37 cellular contexts compared by ENCODE assay signal in the genomic region with DNA sequence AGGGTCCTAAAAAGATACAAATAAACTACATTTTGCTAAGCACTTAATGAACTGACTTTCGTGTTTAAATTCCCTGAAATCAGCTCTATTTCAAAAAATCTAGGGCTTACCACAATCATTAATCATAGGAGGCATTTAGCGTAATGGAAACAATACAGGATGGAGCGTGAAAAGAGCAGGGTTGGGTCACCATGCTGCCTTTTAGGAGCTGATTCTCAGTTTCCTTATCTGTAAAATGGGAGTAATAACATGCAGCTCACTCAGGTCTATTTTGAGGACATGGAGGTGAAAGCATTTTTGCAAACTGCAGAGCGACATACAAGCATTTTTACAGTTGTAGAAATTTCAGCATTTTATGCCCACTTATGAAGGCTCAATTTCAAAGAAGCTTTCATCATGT.
DNase-seq lines count a peak whose midpoint lies in the region; ATAC-seq, FAIRE-seq and TF ChIP-seq lines count a peak whose summit lies in the region.
"Had no signal": no experiment of that assay in that cellular context is flagged by ENCODE, and none has a peak within 500 bp of the region (broad histone marks: within the 10 kb centered on the region; RNA-seq: fewer than 3 reads in every experiment).

No MANE protein-coding gene starts in this region.

- ATAC-seq in activated naive CD8-positive, alpha-beta T cell treated with anti-CD3 and anti-CD28 coated beads, Interleukin-2, amount 50 U/mL, for 24 hours: peak; percentile 49
- peak; percentile 58 for ATAC-seq in stimulated activated naive CD8-positive, alpha-beta T cell treated with anti-CD3 and anti-CD28 coated beads, Interleukin-15, Interleukin-2, amounts not matched to agents 100 U/mL and 50 U/mL, for 24 hours
- no peak for ATAC-seq in stimulated activated naive CD8-positive, alpha-beta T cell treated with anti-CD3 and anti-CD28 coated beads, Interleukin-15, amount 100 ng/mL, for 72 hours
- ATAC-seq in K562: no peak
- ATAC-seq: A549; CD8-positive, alpha-beta T cell had no signal

- H3K36me3 ChIP-seq in astrocyte (ENCODE audit: insufficient read depth, low read length) (no peaks in the 10 kb centered on the region), K562 (ENCODE audit: control insufficient read depth, insufficient read depth, low read length) (no peaks in the 10 kb centered on the region), tibial nerve (no peaks in the 10 kb centered on the region)
- H3K36me3 ChIP-seq: BE2C; BLaER1; BLaER1 treated with 17β-estradiol and CSF1 and Interleukin-3, amounts not matched to agents 10 nM and 100 nM had no signal

- H3K4me3 ChIP-seq in astrocyte (ENCODE audit: insufficient read depth, low read depth, low read length): no peak overlapping the region
- no peak overlapping the region for H3K4me3 ChIP-seq in K562
- H3K4me3 ChIP-seq in tibial nerve: no peak overlapping the region
- H3K4me3 ChIP-seq: A549; BLaER1; BLaER1 treated with 17β-estradiol and CSF1 and Interleukin-3, amounts not matched to agents 10 nM and 100 nM had no signal

- no peak for TF ChIP-seq RAD21 in K562 (CRISPR knock-in tag; conservative IDR thresholded peaks at IDR 0.05 in 1 of 2, IDR thresholded peaks at IDR 0.05 in 1 of 2)

- BruUV-seq in K562 (replicated peaks; lab: Mats Ljungman, UMichigan): no TSS peak
- BruUV-seq in MCF 10A (replicated peaks; lab: Mats Ljungman, UMichigan): no TSS peak

- H3K4me1 Mint-ChIP-seq in activated naive CD8-positive, alpha-beta T cell treated with anti-CD3 and anti-CD28 coated beads, Interleukin-2, amount 50 U/mL, for 24 hours: peaks cover 2% of the 10 kb centered on the region
- H3K4me1 Mint-ChIP-seq in activated naive CD8-positive, alpha-beta T cell treated with anti-CD3 and anti-CD28 coated beads for 36 hours: no peaks in the 10 kb centered on the region
- H3K4me1 Mint-ChIP-seq in stimulated activated naive CD8-positive, alpha-beta T cell treated with anti-CD3 and anti-CD28 coated beads, Interleukin-15, amount 100 ng/mL, for 72 hours: no peaks in the 10 kb centered on the region
- H3K4me1 Mint-ChIP-seq in astrocyte (ENCODE audit: low read depth, unreplicated experiment) (no peaks in the 10 kb centered on the region), MCF 10A (ENCODE audit: insufficient read depth, unreplicated experiment) (no peaks in the 10 kb centered on the region)
- H3K4me1 Mint-ChIP-seq: B cell; CD14-positive monocyte; CD4-positive, alpha-beta memory T cell; CD4-positive, CD25-positive, alpha-beta regulatory T cell; CD8-positive, alpha-beta memory T cell had no signal

- TF ChIP-seq POLR2A in K562 (conservative IDR thresholded peaks at IDR 0.05) (no peak), tibial nerve (IDR thresholded peaks at IDR 0.05) (no peak)

- no peaks in the 10 kb centered on the region for H3K4me1 ChIP-seq in astrocyte (ENCODE audit: insufficient read depth, low read length)
- no peaks in the 10 kb centered on the region for H3K4me1 ChIP-seq in K562 (replicated peaks in 1 of 2; ENCODE audit: control insufficient read depth in 2 of 2, insufficient read depth in 2 of 2, low read length in 2 of 2)
- no peaks in the 10 kb centered on the region for H3K4me1 ChIP-seq in tibial nerve
- H3K4me1 ChIP-seq: A549; BE2C; BLaER1 treated with 17β-estradiol and CSF1 and Interleukin-3, amounts not matched to agents 10 nM and 100 nM; Caco-2 had no signal

- H2AFZ ChIP-seq in astrocyte (ENCODE audit: low read depth, low read length) (no peak overlapping the region), K562 (ENCODE audit: low read depth, low read length) (no peak overlapping the region)

- no peak overlapping the region for H3K27ac Mint-ChIP-seq in activated naive CD8-positive, alpha-beta T cell treated with anti-CD3 and anti-CD28 coated beads, Interleukin-2, amount 50 U/mL, for 24 hours
- no peak overlapping the region for H3K27ac Mint-ChIP-seq in activated naive CD8-positive, alpha-beta T cell treated with anti-CD3 and anti-CD28 coated beads for 36 hours
- no peak overlapping the region for H3K27ac Mint-ChIP-seq in stimulated activated naive CD8-positive, alpha-beta T cell treated with anti-CD3 and anti-CD28 coated beads, Interleukin-15, amount 100 ng/mL, for 72 hours
- H3K27ac Mint-ChIP-seq in astrocyte (ENCODE audit: unreplicated experiment) (no peak overlapping the region), MCF 10A (ENCODE audit: low read depth, unreplicated experiment) (no peak overlapping the region)
- H3K27ac Mint-ChIP-seq: B cell; CD14-positive monocyte; CD4-positive, alpha-beta memory T cell; CD4-positive, alpha-beta T cell; CD4-positive, CD25-positive, alpha-beta regulatory T cell; CD8-positive, alpha-beta memory T cell; CD8-positive, alpha-beta T cell had no signal

- H3K4me2 ChIP-seq in astrocyte (ENCODE audit: low read length) (no peak overlapping the region), K562 (ENCODE audit: insufficient read depth, low read length) (no peak overlapping the region)
- H3K4me2 ChIP-seq: A549; BLaER1; BLaER1 treated with 17β-estradiol and CSF1 and Interleukin-3, amounts not matched to agents 10 nM and 100 nM had no signal

- peaks cover 4% of the 10 kb centered on the region for H3K27me3 ChIP-seq in astrocyte (ENCODE audit: insufficient read depth, low read length)
- peaks cover 0 to 10% of the 10 kb centered on the region in 2 experiments; a peak in 1 of 5 replicates for H3K27me3 ChIP-seq in K562 (ENCODE audit: control insufficient read depth in 2 of 2, insufficient read depth in 2 of 2, low read length in 2 of 2)
- H3K27me3 ChIP-seq in tibial nerve: no peaks in the 10 kb centered on the region
- H3K27me3 ChIP-seq: BE2C, BLaER1 had no signal

- H3K27me3 Mint-ChIP-seq in activated naive CD8-positive, alpha-beta T cell treated with anti-CD3 and anti-CD28 coated beads, Interleukin-2, amount 50 U/mL, for 24 hours: peaks cover 26% of the 10 kb centered on the region
- peaks cover 34% of the 10 kb centered on the region for H3K27me3 Mint-ChIP-seq in activated naive CD8-positive, alpha-beta T cell treated with anti-CD3 and anti-CD28 coated beads for 36 hours
- peaks cover 66% of the 10 kb centered on the region for H3K27me3 Mint-ChIP-seq in stimulated activated naive CD8-positive, alpha-beta T cell treated with anti-CD3 and anti-CD28 coated beads, Interleukin-15, amount 100 ng/mL, for 72 hours
- H3K27me3 Mint-ChIP-seq in astrocyte (ENCODE audit: low read depth, unreplicated experiment) (peaks cover 86% of the 10 kb centered on the region), MCF 10A (ENCODE audit: insufficient read depth, unreplicated experiment) (no peaks in the 10 kb centered on the region)

- H3K9me3 ChIP-seq in astrocyte (ENCODE audit: insufficient read depth, low read depth, low read length): no peaks in the 10 kb centered on the region
- H3K9me3 ChIP-seq in K562 (replicated peaks; ENCODE audit: control insufficient read depth, insufficient read depth, low read depth, low read length): no peaks in the 10 kb centered on the region
- H3K9me3 ChIP-seq in tibial nerve: no peaks in the 10 kb centered on the region
- H3K9me3 ChIP-seq: A549; BE2C; BLaER1; BLaER1 treated with 17β-estradiol and CSF1 and Interleukin-3, amounts not matched to agents 10 nM and 100 nM; Caco-2 had no signal

- TF ChIP-seq EP300 in K562 (IDR thresholded peaks at IDR 0.05; ENCODE audit: low read length) (no peak), tibial nerve (IDR thresholded peaks at IDR 0.05) (no peak)

- FAIRE-seq in astrocyte (lab: Jason Lieb, UNC) (no peak), K562 (lab: Jason Lieb, UNC) (no peak)
- FAIRE-seq: A204.1, A549, D721Med had no signal

- H3K27ac ChIP-seq in astrocyte (ENCODE audit: low read depth, low read length) (no peak overlapping the region), K562 (ENCODE audit: extremely low read depth, low read depth, low read length) (no peak overlapping the region), tibial nerve (no peak overlapping the region)
- H3K27ac ChIP-seq: 22Rv1; A549; BLaER1; BLaER1 treated with 17β-estradiol and CSF1 and Interleukin-3, amounts not matched to agents 10 nM and 100 nM; C4-2B had no signal

- H3K9me3 Mint-ChIP-seq in activated naive CD8-positive, alpha-beta T cell treated with anti-CD3 and anti-CD28 coated beads, Interleukin-2, amount 50 U/mL, for 24 hours: no peaks in the 10 kb centered on the region
- no peaks in the 10 kb centered on the region for H3K9me3 Mint-ChIP-seq in activated naive CD8-positive, alpha-beta T cell treated with anti-CD3 and anti-CD28 coated beads for 36 hours
- no peaks in the 10 kb centered on the region for H3K9me3 Mint-ChIP-seq in stimulated activated naive CD8-positive, alpha-beta T cell treated with anti-CD3 and anti-CD28 coated beads, Interleukin-15, amount 100 ng/mL, for 72 hours
- H3K9me3 Mint-ChIP-seq in astrocyte (ENCODE audit: unreplicated experiment) (no peaks in the 10 kb centered on the region), MCF 10A (ENCODE audit: unreplicated experiment) (no peaks in the 10 kb centered on the region)
- H3K9me3 Mint-ChIP-seq: CD4-positive, alpha-beta T cell; CD8-positive, alpha-beta T cell had no signal

- no peaks in the 10 kb centered on the region for H4K20me1 ChIP-seq in astrocyte (ENCODE audit: insufficient read depth, low read length)
- no peaks in the 10 kb centered on the region for H4K20me1 ChIP-seq in K562 (replicated peaks; ENCODE audit: control insufficient read depth, insufficient read depth, low read length)

- 2% methylated on average over 4 of the region's 4 CpGs for WGBS in K562 (ENCODE audit: insufficient coverage, low coverage, missing lambda C conversion rate)
- 88 to 90% methylated on average over 4 of the region's 4 CpGs for WGBS in tibial nerve, 2 donors

- CTCF ChIA-PET in K562 (lab: Yijun Ruan, JAX; ENCODE audit: low intra/inter-chr PET ratio) (no interaction called here), MCF 10A (lab: Yijun Ruan, JAX) (interaction anchor here (0.6 kb wide), 1 partner anchor 1756 kb away, joined by 3 read pairs; no protein-coding TSS in a partner anchor)

- POLR2A ChIA-PET in K562 (lab: Yijun Ruan, JAX): no interaction called here
- POLR2A ChIA-PET in MCF 10A (lab: Yijun Ruan, JAX): no interaction called here

- intact Hi-C loops in K562 (cut with micrococcal nuclease): no loop called here
- intact Hi-C loops in MCF 10A (cut with micrococcal nuclease): no loop called here

- no peak overlapping the region for H3K4me3 Mint-ChIP-seq in activated naive CD8-positive, alpha-beta T cell treated with anti-CD3 and anti-CD28 coated beads, Interleukin-2, amount 50 U/mL, for 24 hours
- no peak overlapping the region for H3K4me3 Mint-ChIP-seq in activated naive CD8-positive, alpha-beta T cell treated with anti-CD3 and anti-CD28 coated beads for 36 hours
- no peak overlapping the region for H3K4me3 Mint-ChIP-seq in stimulated activated naive CD8-positive, alpha-beta T cell treated with anti-CD3 and anti-CD28 coated beads, Interleukin-15, amount 100 ng/mL, for 72 hours
- H3K4me3 Mint-ChIP-seq in astrocyte (ENCODE audit: unreplicated experiment) (no peak overlapping the region), MCF 10A (ENCODE audit: unreplicated experiment) (no peak overlapping the region)
- H3K4me3 Mint-ChIP-seq: B cell; CD4-positive, alpha-beta memory T cell; CD4-positive, alpha-beta T cell; CD4-positive, CD25-positive, alpha-beta regulatory T cell; CD8-positive, alpha-beta memory T cell; CD8-positive, alpha-beta T cell had no signal

- no peak for DNase-seq in activated naive CD8-positive, alpha-beta T cell treated with anti-CD3 and anti-CD28 coated beads, Interleukin-2, amount 50 U/mL, for 24 hours
- DNase-seq in activated naive CD8-positive, alpha-beta T cell treated with anti-CD3 and anti-CD28 coated beads for 36 hours: no peak
- DNase-seq in stimulated activated naive CD8-positive, alpha-beta T cell treated with anti-CD3 and anti-CD28 coated beads, Interleukin-15, Interleukin-2, amounts not matched to agents 100 U/mL and 50 U/mL, for 24 hours: no peak
- DNase-seq in stimulated activated naive CD8-positive, alpha-beta T cell treated with anti-CD3 and anti-CD28 coated beads, Interleukin-15, amount 100 ng/mL, for 72 hours: no peak
- DNase-seq in astrocyte (ENCODE audit: low read depth) (peak; percentile 42), K562 (ENCODE audit: extremely low read depth in 1 of 4, low spot score in 3 of 4) (no peak), MCF 10A (ENCODE audit: unreplicated experiment) (no peak), tibial nerve (ENCODE audit: low spot score in 2 of 2) (no peak)
- DNase-seq: 8988T; ACHN; AML-193; BE2C; C1 segment of cervical spinal cord; Caco-2; Calu3; CD4-positive, alpha-beta memory T cell; CD4-positive, alpha-beta T cell; CD4-positive, CD25-positive, alpha-beta regulatory T cell; CD8-positive, alpha-beta memory T cell; CD8-positive, alpha-beta T cell; COR-L47; DMS 273 treated with DMSO at 0.1 percent for 48 hours; DMS153; DMS53; DMS79; DMS79 treated with DMSO at 0.1 percent for 48 hours; DND-41; EL had no signal

- TF ChIP-seq CTCF in astrocyte (IDR thresholded peaks at IDR 0.05; ENCODE audit: insufficient read depth, low read depth, low read length) (no peak), K562 (IDR thresholded peaks at IDR 0.05 in 2 of 3, conservative IDR thresholded peaks at IDR 0.05 in 1 of 3; ENCODE audit: insufficient read depth in 2 of 3, low read depth in 1 of 3, low read length in 3 of 3) (no peak), MCF 10A (IDR thresholded peaks at IDR 0.05; ENCODE audit: unreplicated experiment) (no peak), tibial nerve (IDR thresholded peaks at IDR 0.05) (no peak)

- H3K79me2 ChIP-seq in astrocyte (ENCODE audit: insufficient read depth, low read length): no peaks in the 10 kb centered on the region
- no peaks in the 10 kb centered on the region for H3K79me2 ChIP-seq in K562 (ENCODE audit: control insufficient read depth, insufficient read depth, low read length)

- H3K9ac ChIP-seq in astrocyte (ENCODE audit: low read length) (no peak overlapping the region), K562 (ENCODE audit: insufficient read depth in 1 of 2, low read depth in 2 of 2, low read length in 2 of 2) (no peak overlapping the region)
- H3K9ac ChIP-seq: BLaER1; BLaER1 treated with 17β-estradiol and CSF1 and Interleukin-3, amounts not matched to agents 10 nM and 100 nM had no signal

- no peaks in the 10 kb centered on the region for H3K9me1 ChIP-seq in K562 (ENCODE audit: control insufficient read depth, insufficient read depth, low read length)

- H3K36me3 Mint-ChIP-seq in activated naive CD8-positive, alpha-beta T cell treated with anti-CD3 and anti-CD28 coated beads, Interleukin-2, amount 50 U/mL, for 24 hours (ENCODE audit: low read depth): no peaks in the 10 kb centered on the region
- H3K36me3 Mint-ChIP-seq in activated naive CD8-positive, alpha-beta T cell treated with anti-CD3 and anti-CD28 coated beads for 36 hours: no peaks in the 10 kb centered on the region
- no peaks in the 10 kb centered on the region for H3K36me3 Mint-ChIP-seq in astrocyte (ENCODE audit: low read depth, unreplicated experiment)
- H3K36me3 Mint-ChIP-seq in MCF 10A (ENCODE audit: insufficient read depth, unreplicated experiment): no peaks in the 10 kb centered on the region
- H3K36me3 Mint-ChIP-seq: CD14-positive monocyte; CD4-positive, alpha-beta memory T cell; CD4-positive, CD25-positive, alpha-beta regulatory T cell; CD8-positive, alpha-beta memory T cell; CD8-positive, alpha-beta T cell had no signal

- in situ Hi-C loops in K562 (cut with MboI): no loop called here

Comparison
In these comparisons a context has a peak if more than half of its experiments do, and no peak if none do; other contexts are left out.
1. ATAC-seq: peak in activated naive CD8-positive, alpha-beta T cell treated with anti-CD3 and anti-CD28 coated beads, Interleukin-2, amount 50 U/mL, for 24 hours (single experiment) and stimulated activated naive CD8-positive, alpha-beta T cell treated with anti-CD3 and anti-CD28 coated beads, Interleukin-15, Interleukin-2, amounts not matched to agents 100 U/mL and 50 U/mL, for 24 hours (single experiment); none in stimulated activated naive CD8-positive, alpha-beta T cell treated with anti-CD3 and anti-CD28 coated beads, Interleukin-15, amount 100 ng/mL, for 72 hours (single experiment) and K562 (single experiment).